8 cellular contexts compared by ENCODE assay signal in genomic region chr17:2401426-2402221, GRCh38. TPM values are rescaled to one million over a fixed set of nuclear protein-coding genes. Genes with fewer than 3 reads are reported as not detected.
DNase-seq lines count a peak whose midpoint lies in the region; ATAC-seq and TF ChIP-seq lines count a peak whose summit lies in the region.

No MANE protein-coding gene starts in this region.

- peaks cover 28% of the 10 kb centered on the region for H3K79me2 ChIP-seq in ACC112 (ENCODE audit: control insufficient read depth, insufficient read depth, low read length, unreplicated experiment)
- peaks cover 21% of the 10 kb centered on the region for H3K79me2 ChIP-seq in smooth muscle cell (ENCODE audit: low read depth)

- DNase-seq in NCI-H226 = peak; percentile 98
- DNase-seq in activated CD4-positive, CD25-positive, alpha-beta regulatory T cell (lab: John Stamatoyannopoulos, UW) = peak; percentile 96 to 98 (median 98)
- peak; percentile 100 for DNase-seq in central memory CD4-positive, alpha-beta T cell
- peak; percentile 100 for DNase-seq in immature natural killer cell
- peak; percentile 99 for DNase-seq in smooth muscle cell (lab: John Stamatoyannopoulos, UW; ENCODE audit: unreplicated experiment)

- under 1% methylated on average over 43 of the region's 72 CpGs for WGBS in smooth muscle cell (ENCODE audit: low lambda C conversion rate)

- H3K9me3 Mint-ChIP-seq in immature natural killer cell = no peaks in the 10 kb centered on the region

- peak overlapping the region; percentile 98 for H3K9ac ChIP-seq in smooth muscle cell (ENCODE audit: low read depth)

- peaks cover 16 to 27% (median 17%) of the 10 kb centered on the region in 3 donors for H3K27me3 Mint-ChIP-seq in immature natural killer cell (ENCODE audit: low read depth in 3 of 3)

- H3K4me1 ChIP-seq in ACC112 (ENCODE audit: control insufficient read depth, insufficient read depth, low read length, unreplicated experiment) (peaks cover 60% of the 10 kb centered on the region), smooth muscle cell (ENCODE audit: low read depth) (peaks cover 48% of the 10 kb centered on the region)

- peak overlapping the region; percentile 96 for H3K27ac ChIP-seq in ACC112 (ENCODE audit: low read depth, low read length)
- peak overlapping the region; percentile 99 for H3K27ac ChIP-seq in smooth muscle cell (ENCODE audit: low read depth)

- H3K27ac Mint-ChIP-seq in immature natural killer cell = peak overlapping the region; percentile 94 to 100 (median 98)

- H3K27me3 ChIP-seq in ACC112 (ENCODE audit: insufficient read depth, low read length) (no peaks in the 10 kb centered on the region), smooth muscle cell (ENCODE audit: low read depth) (no peaks in the 10 kb centered on the region)

- H2AFZ ChIP-seq in ACC112 (ENCODE audit: low read length, unreplicated experiment) (peak overlapping the region; percentile 37), smooth muscle cell (ENCODE audit: low read depth) (no peak overlapping the region)

- peak overlapping the region; percentile 92 to 99 (median 99) for H3K4me3 Mint-ChIP-seq in immature natural killer cell

- peak overlapping the region; percentile 99 for H3K4me3 ChIP-seq in ACC112 (ENCODE audit: low read depth, low read length)
- H3K4me3 ChIP-seq in smooth muscle cell = peak overlapping the region; percentile 94

- peaks cover 36% of the 10 kb centered on the region for H3F3A ChIP-seq in smooth muscle cell (ENCODE audit: low read depth)

- no peak for TF ChIP-seq CTCF in smooth muscle cell (IDR thresholded peaks at IDR 0.05; ENCODE audit: borderline replicate concordance, insufficient read depth, poor library complexity, severe bottlenecking)

- no peaks in the 10 kb centered on the region for H3K36me3 ChIP-seq in ACC112 (ENCODE audit: insufficient read depth, low read length)
- H3K36me3 ChIP-seq in smooth muscle cell (ENCODE audit: low read depth) = no peaks in the 10 kb centered on the region

- no peaks in the 10 kb centered on the region for H3K9me3 ChIP-seq in smooth muscle cell (replicated peaks; ENCODE audit: low read depth)

- H3K4me1 Mint-ChIP-seq in immature natural killer cell = peaks cover 31 to 33% of the 10 kb centered on the region in 2 donors

- ATAC-seq in GM18907 (IDR thresholded peaks at IDR 0.05; ENCODE audit: unreplicated experiment) = peak; percentile 64
- ATAC-seq in HG03159 (IDR thresholded peaks at IDR 0.05; ENCODE audit: unreplicated experiment) = peak; percentile 53

- peak overlapping the region; percentile 98 for H3K4me2 ChIP-seq in smooth muscle cell

- peaks cover 14% of the 10 kb centered on the region for H4K20me1 ChIP-seq in smooth muscle cell (ENCODE audit: low read depth)

- H3K36me3 Mint-ChIP-seq in immature natural killer cell = no peaks in the 10 kb centered on the region

RNA-seq across cellular contexts. Expression of gene MNT, which starts 0.8 kb away (rescaled TPM):
- polyA plus RNA-seq in immature natural killer cell = 1 to 10 TPM in 1 of 3 donors, under 1 TPM in 2; 0.10 to 1.1 (median 0.64) TPM
- total RNA-seq in smooth muscle cell = 7.5 and 12.8 TPM in 2 replicates
- 5.7 and 9.0 TPM in 2 replicates for polyA plus RNA-seq in smooth muscle cell

Comparison
In these comparisons a context has a peak if more than half of its experiments do, and no peak if none do; other contexts are left out.
1. Peak in every context shown above with its lines: DNase-seq, ATAC-seq, H3K4me3 ChIP-seq and H3K27ac ChIP-seq.